Comparison of ENCODE assay signal across 1 cellular context in the genomic region with DNA sequence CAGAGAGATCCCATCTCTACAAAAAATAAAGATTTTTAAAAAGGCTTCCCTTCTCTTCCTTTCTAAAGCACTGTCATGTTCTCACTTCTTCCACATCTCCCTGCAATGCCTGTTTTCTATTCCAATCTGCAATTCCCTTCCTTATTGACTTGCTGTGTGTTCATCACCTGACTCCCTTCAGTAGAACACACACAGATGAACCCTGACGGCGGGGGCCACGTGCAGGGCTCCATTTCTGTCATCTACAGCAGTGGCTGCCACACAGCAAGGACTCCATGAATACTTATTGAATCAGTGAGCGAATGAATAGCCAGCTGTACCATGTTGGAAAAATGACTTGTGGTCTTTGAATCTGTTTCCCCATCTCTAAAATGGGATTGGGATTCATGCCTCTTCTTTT.
TF ChIP-seq lines count a peak whose summit lies in the region.

No MANE protein-coding gene starts in this region.

TF ChIP-seq in HepG2, 621 proteins besides CTCF, POLR2A, EP300 and RAD21:
- TF ChIP-seq, protein P1, sequence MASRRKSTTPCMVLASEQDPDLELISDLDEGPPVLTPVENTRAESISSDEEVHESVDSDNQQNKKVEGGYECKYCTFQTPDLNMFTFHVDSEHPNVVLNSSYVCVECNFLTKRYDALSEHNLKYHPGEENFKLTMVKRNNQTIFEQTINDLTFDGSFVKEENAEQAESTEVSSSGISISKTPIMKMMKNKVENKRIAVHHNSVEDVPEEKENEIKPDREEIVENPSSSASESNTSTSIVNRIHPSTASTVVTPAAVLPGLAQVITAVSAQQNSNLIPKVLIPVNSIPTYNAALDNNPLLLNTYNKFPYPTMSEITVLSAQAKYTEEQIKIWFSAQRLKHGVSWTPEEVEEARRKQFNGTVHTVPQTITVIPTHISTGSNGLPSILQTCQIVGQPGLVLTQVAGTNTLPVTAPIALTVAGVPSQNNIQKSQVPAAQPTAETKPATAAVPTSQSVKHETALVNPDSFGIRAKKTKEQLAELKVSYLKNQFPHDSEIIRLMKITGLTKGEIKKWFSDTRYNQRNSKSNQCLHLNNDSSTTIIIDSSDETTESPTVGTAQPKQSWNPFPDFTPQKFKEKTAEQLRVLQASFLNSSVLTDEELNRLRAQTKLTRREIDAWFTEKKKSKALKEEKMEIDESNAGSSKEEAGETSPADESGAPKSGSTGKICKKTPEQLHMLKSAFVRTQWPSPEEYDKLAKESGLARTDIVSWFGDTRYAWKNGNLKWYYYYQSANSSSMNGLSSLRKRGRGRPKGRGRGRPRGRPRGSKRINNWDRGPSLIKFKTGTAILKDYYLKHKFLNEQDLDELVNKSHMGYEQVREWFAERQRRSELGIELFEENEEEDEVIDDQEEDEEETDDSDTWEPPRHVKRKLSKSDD (CRISPR knock-in tag; IDR thresholded peaks at IDR 0.05; ENCODE audit: low read depth): no peak
- TF ChIP-seq ZFP36 (IDR thresholded peaks at IDR 0.05; ENCODE audit: borderline replicate concordance, low read depth, low read length, partially characterized antibody) (no peak), U2AF1 (optimal IDR thresholded peaks at IDR 0.05; ENCODE audit: low read depth, low read length) (no peak), ZNF253 (CRISPR knock-in tag; IDR thresholded peaks at IDR 0.05; ENCODE audit: borderline replicate concordance) (no peak), FOXP1 (IDR thresholded peaks at IDR 0.05) (no peak), FOXP1 (CRISPR knock-in tag; IDR thresholded peaks at IDR 0.05) (peak; percentile 28; the same call in 1 of the 2 replicates), ZNF296 (CRISPR knock-in tag; conservative IDR thresholded peaks at IDR 0.05) (no peak), ZC3H13 (CRISPR knock-in tag; IDR thresholded peaks at IDR 0.05) (no peak), SAP130 (CRISPR knock-in tag; IDR thresholded peaks at IDR 0.05; ENCODE audit: low read depth) (peak; percentile 35; the same call in 1 of the 2 replicates), ZMYM3 (CRISPR knock-in tag; IDR thresholded peaks at IDR 0.05) (no peak), FOXA1 (IDR thresholded peaks at IDR 0.05) (no peak), FOXA1 (CRISPR knock-in tag; IDR thresholded peaks at IDR 0.05) (peak; percentile 27; the same call in 1 of the 2 replicates), TOE1 (CRISPR knock-in tag; IDR thresholded peaks at IDR 0.05) (no peak), FOXA3 (CRISPR knock-in tag; IDR thresholded peaks at IDR 0.05) (peak; percentile 43; the same call in 1 of the 2 replicates), BHLHE40 (IDR thresholded peaks at IDR 0.05; ENCODE audit: low read length) (peak; percentile 82), ZFX (CRISPR knock-in tag; IDR thresholded peaks at IDR 0.05; ENCODE audit: low read depth) (no peak), ZNF788 (CRISPR knock-in tag; IDR thresholded peaks at IDR 0.05; ENCODE audit: borderline replicate concordance) (no peak), ATF7-NPFF (CRISPR knock-in tag; IDR thresholded peaks at IDR 0.05; ENCODE audit: low read depth) (no peak)
- TF ChIP-seq, protein P2, sequence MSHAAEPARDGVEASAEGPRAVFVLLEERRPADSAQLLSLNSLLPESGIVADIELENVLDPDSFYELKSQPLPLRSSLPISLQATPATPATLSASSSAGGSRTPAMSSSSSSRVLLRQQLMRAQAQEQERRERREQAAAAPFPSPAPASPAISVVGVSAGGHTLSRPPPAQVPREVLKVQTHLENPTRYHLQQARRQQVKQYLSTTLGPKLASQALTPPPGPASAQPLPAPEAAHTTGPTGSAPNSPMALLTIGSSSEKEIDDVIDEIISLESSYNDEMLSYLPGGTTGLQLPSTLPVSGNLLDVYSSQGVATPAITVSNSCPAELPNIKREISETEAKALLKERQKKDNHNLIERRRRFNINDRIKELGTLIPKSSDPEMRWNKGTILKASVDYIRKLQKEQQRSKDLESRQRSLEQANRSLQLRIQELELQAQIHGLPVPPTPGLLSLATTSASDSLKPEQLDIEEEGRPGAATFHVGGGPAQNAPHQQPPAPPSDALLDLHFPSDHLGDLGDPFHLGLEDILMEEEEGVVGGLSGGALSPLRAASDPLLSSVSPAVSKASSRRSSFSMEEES (CRISPR knock-in tag; IDR thresholded peaks at IDR 0.05): peak; percentile 42; the same call in 1 of the 2 replicates
- TF ChIP-seq, protein P3, sequence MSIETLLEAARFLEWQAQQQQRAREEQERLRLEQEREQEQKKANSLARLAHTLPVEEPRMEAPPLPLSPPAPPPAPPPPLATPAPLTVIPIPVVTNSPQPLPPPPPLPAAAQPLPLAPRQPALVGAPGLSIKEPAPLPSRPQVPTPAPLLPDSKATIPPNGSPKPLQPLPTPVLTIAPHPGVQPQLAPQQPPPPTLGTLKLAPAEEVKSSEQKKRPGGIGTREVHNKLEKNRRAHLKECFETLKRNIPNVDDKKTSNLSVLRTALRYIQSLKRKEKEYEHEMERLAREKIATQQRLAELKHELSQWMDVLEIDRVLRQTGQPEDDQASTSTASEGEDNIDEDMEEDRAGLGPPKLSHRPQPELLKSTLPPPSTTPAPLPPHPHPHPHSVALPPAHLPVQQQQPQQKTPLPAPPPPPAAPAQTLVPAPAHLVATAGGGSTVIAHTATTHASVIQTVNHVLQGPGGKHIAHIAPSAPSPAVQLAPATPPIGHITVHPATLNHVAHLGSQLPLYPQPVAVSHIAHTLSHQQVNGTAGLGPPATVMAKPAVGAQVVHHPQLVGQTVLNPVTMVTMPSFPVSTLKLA (IDR thresholded peaks at IDR 0.05): 0 out of 2 replicates have a peak, but pooled peaks have one; percentile 28
